Comparison of ENCODE assay signal across 1 cellular context in genomic region chr18:49584951-49585350, GRCh38. TPM values are rescaled to one million over a fixed set of nuclear protein-coding genes. Genes with fewer than 3 reads are reported as not detected.
"Had no signal": no experiment of that assay in that cellular context is flagged by ENCODE, and none has a peak within 500 bp of the region (broad histone marks: within the 10 kb centered on the region; RNA-seq: fewer than 3 reads in every experiment).

No MANE protein-coding gene starts in this region.

RNA-seq across cellular contexts. Expression of gene LIPG, which starts 23.1 kb away (rescaled TPM):
- total RNA-seq: activated T-helper 17 cell treated with anti-CD3 and anti-CD28 coated beads, Interleukin-2, amount 50 U/mL, for 72 hours had no signal
